ENCODE assay signal across 8 cellular contexts in genomic region chr17:78974635-78975591, GRCh38. TPM values are rescaled to one million over a fixed set of nuclear protein-coding genes. Genes with fewer than 3 reads are reported as not detected.
DNase-seq lines count a peak whose midpoint lies in the region; TF ChIP-seq lines count a peak whose summit lies in the region.

No MANE protein-coding gene starts in this region.

- H3K9me3 ChIP-seq in prostate gland, result no peaks in the 10 kb centered on the region

- 29% methylated on average over 26 of the region's 30 CpGs for WGBS in prostate gland

- H3K27ac ChIP-seq in prostate gland, result peak overlapping the region; percentile 70 to 76

- H3K4me3 ChIP-seq in foreskin fibroblast (ENCODE audit: low read depth in 1 of 2, low read length in 2 of 2) (peak overlapping the region; percentile 30 to 35), prostate gland (no peak overlapping the region)

- TF ChIP-seq POLR2A in prostate gland (IDR thresholded peaks at IDR 0.05), result no peak

- DNase-seq in NCI-H1417 (lab: John Stamatoyannopoulos, UW) (peak; percentile 4 to 39 (median 37)), NCI-H1417 treated with DMSO at 0.1 percent for 48 hours (lab: John Stamatoyannopoulos, UW) (no peak), SK-MEL-5 (ENCODE audit: low read depth, low spot score) (peak; percentile 69), foreskin fibroblast (peak; percentile 88 to 94), prostate gland (ENCODE audit: low spot score) (peak; percentile 85), D341Med (ENCODE audit: low spot score) (no peak), NCI-H2081 (lab: John Stamatoyannopoulos, UW) (no peak)
- no peak for DNase-seq in activated CD4-positive, alpha-beta T cell treated with anti-CD3 and anti-CD28 coated beads, Interleukin-2, amount 50 U/mL, for 4 hours

- no peaks in the 10 kb centered on the region for H3K27me3 ChIP-seq in prostate gland (replicated peaks; ENCODE audit: insufficient read depth)

- TF ChIP-seq CTCF in foreskin fibroblast (IDR thresholded peaks at IDR 0.05; ENCODE audit: low read depth, low read length) (no peak), prostate gland (IDR thresholded peaks at IDR 0.05) (no peak)

- intact Hi-C loops in prostate gland (cut with DNase I), result loop anchor here (5.0 kb wide), 1 partner anchor 43 kb away; no protein-coding TSS in a partner anchor

- in situ Hi-C loops in SK-MEL-5 (cut with HindIII; ENCODE audit: low pct_unique_long_range_greater_than_20kb, low sequenced_read_pairs), result loop anchor here (25.0 kb wide), 1 partner anchor 138 kb away; the partner anchor contains the start of gene USP36

- H3K36me3 ChIP-seq in prostate gland, result no peaks in the 10 kb centered on the region

- H3K4me1 ChIP-seq in prostate gland (replicated peaks), result peaks cover 42% of the 10 kb centered on the region

RNA-seq across cellular contexts. Expression of gene LGALS3BP, which starts 4.8 kb away (rescaled TPM):
- total RNA-seq in SK-MEL-5 (2014; rRNA removed; shearing (Covaris generic)), result 1,201 and 1,214 TPM in 2 replicates
- 3,054 and 3,096 TPM in 2 replicates for polyA plus RNA-seq in SK-MEL-5 (2015; cell fraction: cytosol; rRNA removed)
- 1,636 and 1,684 TPM in 2 replicates for polyA plus RNA-seq in SK-MEL-5 (2015; cell fraction: nucleus; rRNA removed)
- total RNA-seq in prostate gland, result 100 to 1,000 TPM; 570 to 890 TPM

RNA-seq across cellular contexts. Expression of gene CANT1, which starts 34.7 kb away (rescaled TPM):
- 104 and 107 TPM in 2 replicates for total RNA-seq in SK-MEL-5 (2014; rRNA removed; shearing (Covaris generic))
- 162 and 163 TPM in 2 replicates for polyA plus RNA-seq in SK-MEL-5 (2015; cell fraction: cytosol; rRNA removed)
- 25.6 and 45.7 TPM in 2 replicates for polyA plus RNA-seq in SK-MEL-5 (2015; cell fraction: nucleus; rRNA removed)
- 100 to 1,000 TPM in 1 of 2 donors, 10 to 100 TPM in 1; 89.7 to 201 TPM for total RNA-seq in prostate gland

RNA-seq across cellular contexts. Expression of gene C1QTNF1, which starts 49.1 kb away (rescaled TPM):
- 15.7 and 15.8 TPM in 2 replicates for total RNA-seq in SK-MEL-5 (2014; rRNA removed; shearing (Covaris generic))
- 43.3 and 55.9 TPM in 2 replicates for polyA plus RNA-seq in SK-MEL-5 (2015; cell fraction: cytosol; rRNA removed)
- polyA plus RNA-seq in SK-MEL-5 (2015; cell fraction: nucleus; rRNA removed), result 2.9 and 3.5 TPM in 2 replicates
- 10 to 100 TPM; 16.3 to 57.9 TPM for total RNA-seq in prostate gland

RNA-seq across cellular contexts. Expression of gene TIMP2, which starts 49.7 kb away (rescaled TPM):
- total RNA-seq in SK-MEL-5 (2014; rRNA removed; shearing (Covaris generic)), result 398 and 441 TPM in 2 replicates
- polyA plus RNA-seq in SK-MEL-5 (2015; cell fraction: cytosol; rRNA removed), result 1,135 and 1,332 TPM in 2 replicates
- polyA plus RNA-seq in SK-MEL-5 (2015; cell fraction: nucleus; rRNA removed), result 227 and 239 TPM in 2 replicates
- 100 to 1,000 TPM in 1 of 2 donors, 10 to 100 TPM in 1; 54.5 to 500 TPM for total RNA-seq in prostate gland

Comparison
In these comparisons a context has a peak if more than half of its experiments do, and no peak if none do; other contexts are left out.
1. DNase-seq: peak in NCI-H1417 (3 of 3), SK-MEL-5 (single experiment), foreskin fibroblast (2 of 2) and prostate gland (single experiment); none in NCI-H1417 treated with DMSO at 0.1 percent for 48 hours (single experiment), activated CD4-positive, alpha-beta T cell treated with anti-CD3 and anti-CD28 coated beads, Interleukin-2, amount 50 U/mL, for 4 hours (0 of 2), D341Med (single experiment) and NCI-H2081 (0 of 2).
2. H3K4me3 ChIP-seq: peak in foreskin fibroblast (2 of 2); none in prostate gland (0 of 2).